8 cellular contexts compared by ENCODE assay signal in the genomic region with DNA sequence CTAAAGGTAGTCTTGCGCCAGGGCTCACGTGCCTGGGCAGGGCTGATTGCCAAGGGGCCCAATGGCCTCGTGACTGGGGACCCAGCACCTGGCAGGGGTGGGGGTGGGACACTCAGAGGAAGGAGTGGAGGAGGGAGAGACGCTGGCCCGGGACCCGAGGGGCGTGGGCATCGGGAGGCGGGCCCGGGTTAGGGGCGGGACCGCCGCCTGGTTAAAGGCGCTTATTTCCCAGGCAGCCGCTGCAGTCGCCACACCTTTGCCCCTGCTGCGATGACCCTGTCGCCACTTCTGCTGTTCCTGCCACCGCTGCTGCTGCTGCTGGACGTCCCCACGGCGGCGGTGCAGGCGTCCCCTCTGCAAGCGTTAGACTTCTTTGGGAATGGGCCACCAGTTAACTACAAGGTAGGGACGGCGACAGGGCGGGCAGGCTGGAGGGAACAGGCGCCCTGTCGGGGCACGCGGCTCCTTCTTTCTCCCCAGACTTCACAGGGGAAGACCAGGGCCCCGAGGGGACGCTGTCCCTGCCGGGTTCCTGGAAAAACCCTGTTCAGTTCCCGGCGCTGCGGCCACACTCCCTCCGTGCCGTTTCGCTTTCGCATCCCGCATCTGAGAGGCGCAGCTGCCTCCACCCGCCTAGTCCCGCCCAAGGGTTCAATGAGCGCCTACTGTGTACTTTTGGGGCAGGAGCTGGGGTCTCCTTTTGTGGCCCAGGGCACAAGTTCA. TPM values are rescaled to one million over a fixed set of nuclear protein-coding genes. Genes with fewer than 3 reads are reported as not detected.
DNase-seq lines count a peak whose midpoint lies in the region; ATAC-seq lines count a peak whose summit lies in the region.

A gene (plus strand): TSS at position 242 of the 723 bp plus-strand sequence. CDS start 29 bp downstream, at position 271.

- H3K27ac Mint-ChIP-seq in IgD-negative memory B cell = peak within 1 kb of the TSS; percentile 98 to 99 (median 99)

- peaks cover 5% of the 10 kb centered on the region for H3K4me1 ChIP-seq in iPS-15b (ENCODE audit: control insufficient read depth, insufficient read depth, low read length)
- peaks cover 11 to 26% (median 15%) of the 10 kb centered on the region in 3 donors for H3K4me1 ChIP-seq in skeletal muscle tissue (ENCODE audit: control insufficient read depth in 3 of 3, insufficient read depth in 3 of 3, low read length in 3 of 3)

- H3K4me3 ChIP-seq in iPS-15b (ENCODE audit: low read depth, low read length) (peak within 1 kb of the TSS; percentile 78), skeletal muscle tissue (ENCODE audit: low read length in 3 of 3) (peak within 1 kb of the TSS; percentile 77 to 84 (median 78))

- peaks cover 12% of the 10 kb centered on the region for H3K36me3 ChIP-seq in iPS-15b (ENCODE audit: control insufficient read depth, insufficient read depth, low read length)
- H3K36me3 ChIP-seq in skeletal muscle tissue (ENCODE audit: control insufficient read depth in 3 of 3, insufficient read depth in 3 of 3, low read length in 3 of 3) = peaks cover 3 to 6% (median 3%) of the 10 kb centered on the region in 3 donors

- H3K27me3 ChIP-seq in iPS-15b (ENCODE audit: control insufficient read depth, insufficient read depth, low read length) (peaks cover 10% of the 10 kb centered on the region), skeletal muscle tissue (ENCODE audit: control insufficient read depth in 3 of 3, insufficient read depth in 3 of 3, low read length in 3 of 3) (peaks cover 0 to 4% (median 0%) of the 10 kb centered on the region in 3 donors)

- H3K4me3 Mint-ChIP-seq in IgD-negative memory B cell = peak within 1 kb of the TSS; percentile 95 to 99 (median 98)

- peak within 1 kb of the TSS; percentile 37 for H3K9ac ChIP-seq in iPS-15b (ENCODE audit: low read depth, low read length)
- peak within 1 kb of the TSS; percentile 70 to 79 (median 79) for H3K9ac ChIP-seq in skeletal muscle tissue (ENCODE audit: low read depth in 1 of 3, low read length in 3 of 3)

- peaks cover 15% of the 10 kb centered on the region for H3K36me3 Mint-ChIP-seq in IgD-negative memory B cell

- no peaks in the 10 kb centered on the region for H3K27me3 Mint-ChIP-seq in IgD-negative memory B cell

- peak; percentile 93 for DNase-seq in DMS53 (lab: John Stamatoyannopoulos, UW)
- peak; percentile 40 for DNase-seq in SKM-1 treated with dmso at 0.1 percent for 144 hours (lab: John Stamatoyannopoulos, UW; ENCODE audit: unreplicated experiment)
- DNase-seq in astrocyte of the hippocampus (ENCODE audit: low read depth, low spot score) = peak; percentile 60

- H3K9me3 Mint-ChIP-seq in IgD-negative memory B cell = no peaks in the 10 kb centered on the region

- ATAC-seq in GM21390 (IDR thresholded peaks at IDR 0.05; ENCODE audit: unreplicated experiment) = peak; percentile 38
- ATAC-seq in HG03139 (IDR thresholded peaks at IDR 0.05; ENCODE audit: unreplicated experiment) = no peak

- H3K9me3 ChIP-seq in iPS-15b (ENCODE audit: control insufficient read depth, insufficient read depth, low read length) = no peaks in the 10 kb centered on the region
- H3K9me3 ChIP-seq in skeletal muscle tissue (ENCODE audit: control insufficient read depth in 3 of 3, low read length in 3 of 3) = no peaks in the 10 kb centered on the region

- H3K27ac ChIP-seq in skeletal muscle tissue (ENCODE audit: low read depth, low read length) = peak within 1 kb of the TSS; percentile 54

- peaks cover 29 to 48% (median 47%) of the 10 kb centered on the region in 3 donors for H3K4me1 Mint-ChIP-seq in IgD-negative memory B cell

RNA-seq across cellular contexts. Expression of the gene that starts here (rescaled TPM):
- polyA plus RNA-seq in IgD-negative memory B cell = 473 TPM
- total RNA-seq in skeletal muscle tissue = 3.7 TPM

Comparison
In these comparisons a context has a peak if more than half of its experiments do, and no peak if none do; other contexts are left out.
1. DNase-seq: peak in every context shown above with its lines; median percentile 93 in DMS53; 60 in astrocyte of the hippocampus; 40 in SKM-1 treated with dmso at 0.1 percent for 144 hours.